In the genomic region with DNA sequence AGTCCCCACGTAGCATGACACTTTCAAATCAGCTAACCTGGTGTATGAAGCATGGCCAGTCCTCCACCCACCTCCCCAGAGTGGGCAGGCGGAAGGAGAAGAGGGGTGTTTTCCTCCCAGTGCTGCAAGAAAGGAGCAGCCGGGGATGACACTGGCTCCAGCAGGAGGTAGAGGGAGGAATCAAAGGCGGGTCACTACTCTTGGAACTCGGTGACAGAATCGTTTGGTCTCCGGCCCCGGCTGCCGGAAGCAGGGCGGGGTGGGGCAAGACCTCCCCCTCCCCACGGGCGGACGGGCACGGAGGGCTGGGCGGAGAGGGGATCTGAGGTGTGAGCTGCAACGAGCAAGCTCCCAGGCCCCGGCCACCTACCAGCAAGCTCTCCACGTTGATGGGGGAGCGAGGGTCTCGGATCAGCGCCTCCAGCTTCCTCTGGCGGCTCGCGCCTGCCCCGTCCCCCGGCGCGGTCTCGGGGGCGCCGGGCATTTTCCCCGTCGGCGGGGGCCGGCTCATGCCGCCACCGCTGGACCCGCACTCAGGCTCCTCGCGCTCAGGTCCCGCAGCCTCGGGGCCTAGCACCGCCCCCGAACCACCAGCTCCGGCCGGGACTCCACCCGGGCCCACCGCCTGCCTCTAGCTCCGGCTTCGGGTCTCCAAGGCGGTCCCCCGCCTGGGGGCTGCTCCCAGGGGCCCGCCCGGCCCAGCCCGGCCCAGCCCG, we compare ENCODE assay signal across 8 cellular contexts. TPM values are rescaled to one million over a fixed set of nuclear protein-coding genes. Genes with fewer than 3 reads are reported as not detected.
DNase-seq lines count a peak whose midpoint lies in the region; ATAC-seq and TF ChIP-seq lines count a peak whose summit lies in the region.

No MANE protein-coding gene starts in this region.

- peaks cover 8% of the 10 kb centered on the region for H3K27me3 Mint-ChIP-seq in Calu3 (ENCODE audit: unreplicated experiment)

- BruUV-seq in Calu3 (replicated peaks; lab: Mats Ljungman, UMichigan), result no TSS peak

- peak overlapping the region; percentile 82 for H3K4me3 Mint-ChIP-seq in Calu3 (ENCODE audit: low read depth, unreplicated experiment)

- H3K36me3 Mint-ChIP-seq in Calu3 (ENCODE audit: insufficient read depth, unreplicated experiment), result peaks cover 28% of the 10 kb centered on the region

- DNase-seq in Calu3, result peak; percentile 35
- peak; percentile 59 to 71 for DNase-seq in SHP77 (lab: John Stamatoyannopoulos, UW)
- DNase-seq in activated naive CD8-positive, alpha-beta T cell treated with anti-CD3 and anti-CD28 coated beads, Interleukin-2, amount 50 U/mL, for 16 hours (ENCODE audit: low read depth, low spot score), result peak; percentile 6
- peak; percentile 71 for DNase-seq in left ventricle myocardium superior
- DNase-seq in retinal pigment epithelial cell (ENCODE audit: low read depth), result no peak
- DNase-seq in MV-4-11 (lab: John Stamatoyannopoulos, UW), result no peak

- H3K9me3 Mint-ChIP-seq in Calu3 (ENCODE audit: low read depth, unreplicated experiment), result no peaks in the 10 kb centered on the region

- intact Hi-C loops in Calu3 (cut with micrococcal nuclease; ENCODE audit: unreplicated experiment) (loop anchor here (5.0 to 10.0 kb wide), 3 partner anchors 44 to 111 kb away; no protein-coding TSS in a partner anchor), left ventricle myocardium superior (cut with micrococcal nuclease) (loop anchor here (10.0 kb wide), 2 partner anchors 71 to 109 kb away; no protein-coding TSS in a partner anchor)

- TF ChIP-seq CTCF in Calu3 (IDR thresholded peaks at IDR 0.05; ENCODE audit: unreplicated experiment) (no peak), retinal pigment epithelial cell (conservative IDR thresholded peaks at IDR 0.05; ENCODE audit: low read depth, low read length) (no peak)

- H3K4me3 ChIP-seq in retinal pigment epithelial cell (ENCODE audit: low read length), result peak overlapping the region; percentile 85

- peak; percentile 36 for ATAC-seq in GM19452 (IDR thresholded peaks at IDR 0.05; ENCODE audit: unreplicated experiment)
- ATAC-seq in HG03469 (IDR thresholded peaks at IDR 0.05; ENCODE audit: unreplicated experiment), result peak; percentile 16
- peak; percentile 46 for ATAC-seq in left ventricle myocardium superior

- peak overlapping the region; percentile 54 for H3K27ac Mint-ChIP-seq in Calu3 (ENCODE audit: unreplicated experiment)

- CTCF ChIA-PET in Calu3 (lab: Charles Lee), result interaction anchor here (0.6 to 2.0 kb wide), 2 partner anchors 68 to 86 kb away, joined by 3 to 6 read pairs; no protein-coding TSS in a partner anchor

- peaks cover 10% of the 10 kb centered on the region for H3K4me1 Mint-ChIP-seq in Calu3 (ENCODE audit: low read depth, unreplicated experiment)

RNA-seq across cellular contexts. Expression of a gene that starts 0.7 kb away (rescaled TPM):
- total RNA-seq in Calu3 (2022) (30.8 and 35.3 TPM in 2 replicates), left ventricle myocardium superior (34.2 TPM)

Comparison
In these comparisons a context has a peak if more than half of its experiments do, and no peak if none do; other contexts are left out.
1. DNase-seq: peak in Calu3 (single experiment), SHP77 (2 of 2), activated naive CD8-positive, alpha-beta T cell treated with anti-CD3 and anti-CD28 coated beads, Interleukin-2, amount 50 U/mL, for 16 hours (single experiment) and left ventricle myocardium superior (single experiment); none in retinal pigment epithelial cell (single experiment) and MV-4-11 (single experiment).
2. Peak in every context shown above with its lines, with median percentiles within 50 percentile points of each other: ATAC-seq.